13 cellular contexts compared by ENCODE assay signal in the genomic region with DNA sequence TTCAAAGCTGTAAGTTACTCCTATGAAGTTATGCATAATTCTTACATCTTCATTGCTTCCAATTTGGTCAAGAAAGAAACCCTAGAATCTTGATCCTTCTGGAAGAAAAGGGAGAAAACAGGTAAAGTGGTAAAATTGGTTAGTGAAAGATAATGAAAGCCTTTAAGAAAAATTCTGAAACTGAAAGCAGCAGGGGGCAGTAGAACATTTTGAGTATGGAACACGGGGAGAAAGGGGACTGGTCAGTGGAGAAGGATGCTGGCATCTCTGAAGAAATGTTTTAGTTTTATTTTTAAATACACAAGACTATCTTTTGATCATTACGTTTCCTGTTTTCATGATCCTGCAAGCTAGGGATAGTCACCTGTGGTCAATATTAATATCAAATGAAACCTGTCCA. TPM values are rescaled to one million over a fixed set of nuclear protein-coding genes. Genes with fewer than 3 reads are reported as not detected.
DNase-seq lines count a peak whose midpoint lies in the region; ATAC-seq and TF ChIP-seq lines count a peak whose summit lies in the region.
"Had no signal": no experiment of that assay in that cellular context is flagged by ENCODE, and none has a peak within 500 bp of the region (broad histone marks: within the 10 kb centered on the region; RNA-seq: fewer than 3 reads in every experiment).

No MANE protein-coding gene starts in this region.

- BruUV-seq in PC-3 (replicated peaks; lab: Mats Ljungman, UMichigan): no TSS peak

- no peak for TF ChIP-seq POLR2A in right lobe of liver (IDR thresholded peaks at IDR 0.05)

- H4K20me1 ChIP-seq in PC-3 (ENCODE audit: low read length) (no peaks in the 10 kb centered on the region), smooth muscle cell (ENCODE audit: low read depth) (peaks cover 4% of the 10 kb centered on the region)

- peak; percentile 8 to 20 for TF ChIP-seq RAD21 in liver (IDR thresholded peaks at IDR 0.05)

- no peak overlapping the region for H3K27ac ChIP-seq in liver (ENCODE audit: low read depth in 1 of 2, low read length in 2 of 2)
- H3K27ac ChIP-seq in right lobe of liver: no peak overlapping the region
- no peak overlapping the region for H3K27ac ChIP-seq in PC-3 (ENCODE audit: low read length)
- no peak overlapping the region for H3K27ac ChIP-seq in smooth muscle cell (ENCODE audit: low read depth)
- H3K27ac ChIP-seq: sigmoid colon had no signal

- POLR2A ChIA-PET in PC-3 (lab: Charles Lee; ENCODE audit: unreplicated experiment): no interaction called here

- CTCF ChIA-PET in PC-3 (lab: Charles Lee): no interaction called here

- DNase-seq in right lobe of liver: no peak
- DNase-seq in PC-3: peak; percentile 36
- peak; percentile 70 for DNase-seq in fibroblast of pulmonary artery (ENCODE audit: low read depth)
- no peak for DNase-seq in smooth muscle cell (lab: John Stamatoyannopoulos, UW; ENCODE audit: unreplicated experiment)
- DNase-seq in mucosa of descending colon: no peak
- DNase-seq in retina: no peak
- DNase-seq: left cardiac atrium; sigmoid colon; stimulated activated CD8-positive, alpha-beta memory T cell treated with anti-CD3 and anti-CD28 coated beads, Interleukin-4, amount 100 ng/mL, for 48 hours had no signal

- no peak overlapping the region for H3K4me3 ChIP-seq in liver (ENCODE audit: low read depth in 1 of 3, low read length in 3 of 3)
- H3K4me3 ChIP-seq in right lobe of liver: no peak overlapping the region
- no peak overlapping the region for H3K4me3 ChIP-seq in PC-3 (ENCODE audit: low read length)
- no peak overlapping the region for H3K4me3 ChIP-seq in fibroblast of pulmonary artery (replicated peaks; ENCODE audit: low read depth, low read length)
- H3K4me3 ChIP-seq in smooth muscle cell: no peak overlapping the region
- H3K4me3 ChIP-seq in mucosa of descending colon: no peak overlapping the region
- H3K4me3 ChIP-seq: sigmoid colon had no signal

- H3K9me3 ChIP-seq in liver (ENCODE audit: control insufficient read depth in 4 of 4, low read length in 3 of 4) (no peaks in the 10 kb centered on the region), right lobe of liver (no peaks in the 10 kb centered on the region), PC-3 (ENCODE audit: low read length) (no peaks in the 10 kb centered on the region), smooth muscle cell (replicated peaks; ENCODE audit: low read depth) (no peaks in the 10 kb centered on the region), mucosa of descending colon (no peaks in the 10 kb centered on the region)
- H3K9me3 ChIP-seq: sigmoid colon had no signal

- H3K27me3 ChIP-seq in liver (ENCODE audit: control insufficient read depth in 4 of 4, insufficient read depth in 4 of 4, low read length in 3 of 4): peaks cover 0 to 3% (median 0%) of the 10 kb centered on the region in 4 donors
- no peaks in the 10 kb centered on the region for H3K27me3 ChIP-seq in right lobe of liver
- no peaks in the 10 kb centered on the region for H3K27me3 ChIP-seq in PC-3 (ENCODE audit: low read length)
- H3K27me3 ChIP-seq in smooth muscle cell (ENCODE audit: low read depth): no peaks in the 10 kb centered on the region
- H3K27me3 ChIP-seq: sigmoid colon had no signal

- TF ChIP-seq CTCF in liver (IDR thresholded peaks at IDR 0.05; ENCODE audit: low read depth, low read length, missing input control) (no peak), right lobe of liver (IDR thresholded peaks at IDR 0.05) (no peak), PC-3 (conservative IDR thresholded peaks at IDR 0.05; ENCODE audit: low read depth, low read length) (peak; percentile 49), fibroblast of pulmonary artery (IDR thresholded peaks at IDR 0.05; ENCODE audit: low read length, missing control alignments) (peak; percentile 47), smooth muscle cell (IDR thresholded peaks at IDR 0.05; ENCODE audit: borderline replicate concordance, insufficient read depth, poor library complexity, severe bottlenecking) (no peak), mucosa of descending colon (IDR thresholded peaks at IDR 0.05) (no peak)

- H3K9ac ChIP-seq in liver (ENCODE audit: low read depth in 1 of 2, low read length in 2 of 2) (no peak overlapping the region), PC-3 (ENCODE audit: low read length) (no peak overlapping the region), smooth muscle cell (ENCODE audit: low read depth) (no peak overlapping the region)

- WGBS in liver: 19% methylated on average over 2 of the region's 2 CpGs
- 30% methylated on average over 2 of the region's 2 CpGs for WGBS in right lobe of liver (ENCODE audit: insufficient coverage, low coverage, low lambda C conversion rate, missing lambda C conversion rate)
- WGBS in smooth muscle cell (ENCODE audit: low lambda C conversion rate): 74% methylated on average over 2 of the region's 2 CpGs

- H3K4me1 ChIP-seq in liver (ENCODE audit: control insufficient read depth in 4 of 4, insufficient read depth in 4 of 4, low read length in 3 of 4) (no peaks in the 10 kb centered on the region), right lobe of liver (no peaks in the 10 kb centered on the region), PC-3 (ENCODE audit: insufficient read depth, low read length) (no peaks in the 10 kb centered on the region), smooth muscle cell (ENCODE audit: low read depth) (no peaks in the 10 kb centered on the region), mucosa of descending colon (ENCODE audit: low read depth) (no peaks in the 10 kb centered on the region)
- H3K4me1 ChIP-seq: sigmoid colon had no signal

- H3F3A ChIP-seq in PC-3 (ENCODE audit: low read length, unreplicated experiment) (no peaks in the 10 kb centered on the region), smooth muscle cell (ENCODE audit: low read depth) (no peaks in the 10 kb centered on the region)

- no peak overlapping the region for H3K4me2 ChIP-seq in PC-3 (ENCODE audit: low read length)
- no peak overlapping the region for H3K4me2 ChIP-seq in smooth muscle cell

- H3K36me3 ChIP-seq in liver (ENCODE audit: control insufficient read depth in 4 of 4, insufficient read depth in 3 of 4, low read depth in 1 of 4, low read length in 3 of 4): no peaks in the 10 kb centered on the region
- H3K36me3 ChIP-seq in right lobe of liver: no peaks in the 10 kb centered on the region
- no peaks in the 10 kb centered on the region for H3K36me3 ChIP-seq in PC-3 (ENCODE audit: low read depth, low read length)
- H3K36me3 ChIP-seq in smooth muscle cell (ENCODE audit: low read depth): no peaks in the 10 kb centered on the region
- H3K36me3 ChIP-seq in mucosa of descending colon (ENCODE audit: low read depth): no peaks in the 10 kb centered on the region
- H3K36me3 ChIP-seq: sigmoid colon had no signal

- no peaks in the 10 kb centered on the region for H3K9me2 ChIP-seq in PC-3 (replicated peaks; ENCODE audit: low read length)

- H2AFZ ChIP-seq in PC-3 (ENCODE audit: low read length) (no peak overlapping the region), smooth muscle cell (ENCODE audit: low read depth) (no peak overlapping the region)

- intact Hi-C loops in right lobe of liver (cut with DNase I) (no loop called here), PC-3 (cut with micrococcal nuclease) (loop anchor here (10.0 kb wide), 2 partner anchors 239 to 379 kb away; no protein-coding TSS in a partner anchor), mucosa of descending colon (cut with DNase I, micrococcal nuclease) (no loop called here)

- H3K79me2 ChIP-seq in PC-3 (ENCODE audit: low read length) (peaks cover 32% of the 10 kb centered on the region), smooth muscle cell (ENCODE audit: low read depth) (peaks cover 3% of the 10 kb centered on the region)

- no peak for ATAC-seq in right lobe of liver
- no peak for ATAC-seq in PC-3
- no peak for ATAC-seq in HG02885 (IDR thresholded peaks at IDR 0.05; ENCODE audit: poor library complexity, unreplicated experiment)
- no peak for ATAC-seq in mucosa of descending colon
- ATAC-seq: left cardiac atrium, Right ventricle myocardium inferior had no signal

TF ChIP-seq in liver, 16 proteins besides CTCF, POLR2A, EP300 and RAD21:
- TF ChIP-seq NR2F2 (IDR thresholded peaks at IDR 0.05) (no peak), YY1 (IDR thresholded peaks at IDR 0.05) (no peak), FOXA1 (IDR thresholded peaks at IDR 0.05) (no peak), EGR1 (IDR thresholded peaks at IDR 0.05; ENCODE audit: low read depth in 2 of 2) (no peak), SP1 (IDR thresholded peaks at IDR 0.05) (no peak), GABPA (IDR thresholded peaks at IDR 0.05 in 1 of 2, conservative IDR thresholded peaks at IDR 0.05 in 1 of 2) (no peak), HNF4G (IDR thresholded peaks at IDR 0.05) (no peak), TAF1 (conservative IDR thresholded peaks at IDR 0.05) (no peak)
- TF ChIP-seq, protein P1, sequence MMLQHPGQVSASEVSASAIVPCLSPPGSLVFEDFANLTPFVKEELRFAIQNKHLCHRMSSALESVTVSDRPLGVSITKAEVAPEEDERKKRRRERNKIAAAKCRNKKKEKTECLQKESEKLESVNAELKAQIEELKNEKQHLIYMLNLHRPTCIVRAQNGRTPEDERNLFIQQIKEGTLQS (IDR thresholded peaks at IDR 0.05): no peak

RNA-seq across cellular contexts. Expression of gene SLIT2, which starts 54.3 kb away (rescaled TPM):
- total RNA-seq in liver (1 to 10 TPM; 1.8 to 2.3 TPM), right lobe of liver (1 to 10 TPM in 5 of 6 experiments, under 1 TPM in 1; 0.87 to 2.5 (median 1.3) TPM), PC-3 (2014; rRNA removed) (19.1 and 28.7 TPM in 2 replicates), smooth muscle cell (37.1 and 37.2 TPM in 2 replicates), mucosa of descending colon (10 to 100 TPM in 1 of 3 donors, 1 to 10 TPM in 2; 1.2 to 37.3 (median 4.2) TPM)
- polyA plus RNA-seq in liver (under 1 TPM; 0.44 to 0.64 TPM), smooth muscle cell (22.6 and 29.4 TPM in 2 replicates)
- polyA plus RNA-seq: CD14-positive monocyte had no signal

Comparison
In these comparisons a context has a peak if more than half of its experiments do, and no peak if none do; other contexts are left out.
1. CTCF ChIP-seq: peak in PC-3 (single experiment) and fibroblast of pulmonary artery (single experiment); none in liver (single experiment), right lobe of liver (0 of 4), smooth muscle cell (single experiment) and mucosa of descending colon (single experiment).
2. DNase-seq: peak in PC-3 (single experiment) and fibroblast of pulmonary artery (single experiment); none in right lobe of liver (0 of 3), smooth muscle cell (single experiment), mucosa of descending colon (0 of 3) and retina (single experiment).